Comparison of ENCODE assay signal across 8 cellular contexts in the genomic region with DNA sequence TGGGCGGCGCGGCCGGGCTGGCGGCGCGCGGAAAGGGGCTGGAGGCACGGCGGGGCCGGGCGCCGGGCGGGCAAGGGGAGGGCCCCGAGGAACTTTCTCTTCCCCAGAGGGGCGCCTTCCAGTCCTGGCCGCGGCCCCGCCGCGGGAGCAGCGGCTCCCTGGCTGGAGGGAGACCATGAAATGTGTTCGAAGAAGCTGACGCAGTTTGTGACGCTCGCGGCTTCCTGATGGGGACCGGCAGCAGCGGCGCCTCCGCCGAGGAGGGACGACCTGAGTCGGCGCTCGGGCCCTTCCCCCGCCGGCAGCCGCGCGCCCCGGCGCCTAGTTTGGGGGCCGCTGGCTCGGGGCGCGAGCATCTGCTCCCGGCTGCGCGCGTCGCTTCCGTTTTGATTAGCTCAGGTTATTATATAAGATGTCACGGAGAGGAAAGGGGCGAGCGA. TPM values are rescaled to one million over a fixed set of nuclear protein-coding genes. Genes with fewer than 3 reads are reported as not detected.
DNase-seq lines count a peak whose midpoint lies in the region; ATAC-seq and TF ChIP-seq lines count a peak whose summit lies in the region.

No MANE protein-coding gene starts in this region.

- H3K79me2 ChIP-seq in SK-N-SH (ENCODE audit: insufficient read depth): peaks cover 49% of the 10 kb centered on the region

- H3K9ac ChIP-seq in SK-N-SH (peak overlapping the region; percentile 90), adipocyte (ENCODE audit: low read length) (peak overlapping the region; percentile 89)

- no peaks in the 10 kb centered on the region for H3K36me3 ChIP-seq in CD8-positive, alpha-beta memory T cell (ENCODE audit: insufficient read depth, low read length)
- H3K36me3 ChIP-seq in SK-N-SH (replicated peaks in 1 of 2; ENCODE audit: control insufficient read depth in 1 of 2, insufficient read depth in 2 of 2, low read length in 1 of 2): no peaks in the 10 kb centered on the region
- no peaks in the 10 kb centered on the region for H3K36me3 ChIP-seq in adipocyte (ENCODE audit: control insufficient read depth, insufficient read depth, low read length, severe bottlenecking)

- no peaks in the 10 kb centered on the region; the same call in 1 of the 2 replicates for H4K20me1 ChIP-seq in SK-N-SH (ENCODE audit: insufficient read depth)

- peaks cover 51 to 74% (median 61%) of the 10 kb centered on the region in 3 donors for H3K4me1 Mint-ChIP-seq in CD8-positive, alpha-beta memory T cell
- peaks cover 5% of the 10 kb centered on the region for H3K4me1 Mint-ChIP-seq in progenitor cell of endocrine pancreas (ENCODE audit: low read depth)

- peak overlapping the region; percentile 88 to 94 (median 91) for H3K4me3 Mint-ChIP-seq in CD8-positive, alpha-beta memory T cell
- H3K4me3 Mint-ChIP-seq in progenitor cell of endocrine pancreas (ENCODE audit: low read depth): peak overlapping the region; percentile 82

- peak overlapping the region; percentile 87 for H3K4me2 ChIP-seq in SK-N-SH

- peaks cover 36% of the 10 kb centered on the region for H3K4me1 ChIP-seq in CD8-positive, alpha-beta memory T cell (ENCODE audit: insufficient read depth, low read length)
- H3K4me1 ChIP-seq in SK-N-SH (ENCODE audit: control insufficient read depth in 1 of 2, insufficient read depth in 2 of 2, low read depth in 1 of 2, low read length in 1 of 2) (peaks cover 6% of the 10 kb centered on the region in 2 experiments; a peak in 1 of 4 replicates), adipocyte (ENCODE audit: control insufficient read depth, insufficient read depth, low read length) (peaks cover 7% of the 10 kb centered on the region)

- peak overlapping the region; percentile 61; the same call in 1 of the 2 replicates for H2AFZ ChIP-seq in SK-N-SH (ENCODE audit: low read depth)

- H3K9me3 ChIP-seq in CD8-positive, alpha-beta memory T cell (ENCODE audit: low read length): no peaks in the 10 kb centered on the region
- H3K9me3 ChIP-seq in SK-N-SH (no peaks in the 10 kb centered on the region), adipocyte (ENCODE audit: control insufficient read depth, low read length) (no peaks in the 10 kb centered on the region)

- WGBS in SK-N-SH (ENCODE audit: low lambda C conversion rate): no CpG with 5 or more reads among the region's 56 CpGs

- peaks cover 0 to 1% of the 10 kb centered on the region in 2 donors for H3K27me3 Mint-ChIP-seq in CD8-positive, alpha-beta memory T cell
- H3K27me3 Mint-ChIP-seq in progenitor cell of endocrine pancreas: peaks cover 76% of the 10 kb centered on the region

- no peak for TF ChIP-seq RAD21 in SK-N-SH (IDR thresholded peaks at IDR 0.05; ENCODE audit: low read length)

- peaks cover 15% of the 10 kb centered on the region for H3F3A ChIP-seq in SK-N-SH (replicated peaks; ENCODE audit: insufficient read depth)

- TF ChIP-seq EP300 in SK-N-SH (IDR thresholded peaks at IDR 0.05; ENCODE audit: borderline replicate concordance in 1 of 2, low read depth in 1 of 2, low read length in 1 of 2): no peak

- H3K27me3 ChIP-seq in CD8-positive, alpha-beta memory T cell (ENCODE audit: insufficient read depth, low read length, poor library complexity, severe bottlenecking): no peaks in the 10 kb centered on the region
- H3K27me3 ChIP-seq in SK-N-SH (ENCODE audit: insufficient read depth) (no peaks in the 10 kb centered on the region), adipocyte (replicated peaks; ENCODE audit: control insufficient read depth, insufficient read depth, low read length) (no peaks in the 10 kb centered on the region)

- peak; percentile 79 to 93 (median 90) for DNase-seq in CD8-positive, alpha-beta memory T cell
- DNase-seq in SK-N-SH: peak; percentile 81
- DNase-seq in adipocyte (ENCODE audit: low read depth): peak; percentile 75
- peak; percentile 81 for DNase-seq in left cardiac atrium
- DNase-seq in progenitor cell of endocrine pancreas (ENCODE audit: low spot score, unreplicated experiment): no peak
- DNase-seq in ureter (ENCODE audit: low spot score): peak; percentile 66

- CTCF ChIA-PET in CD8-positive, alpha-beta memory T cell (lab: Charles Lee): interaction anchor here (0.8 to 3.5 kb wide), 14 partner anchors 8 to 217 kb away, joined by 3 to 21 read pairs (median 4); a partner anchor contains a TSS
- CTCF ChIA-PET in SK-N-SH (lab: Yijun Ruan, JAX): interaction anchor here (0.6 to 1.4 kb wide), 4 partner anchors 84 to 252 kb away, joined by 3 to 7 read pairs (median 4); no protein-coding TSS in a partner anchor

- H3K27ac Mint-ChIP-seq in CD8-positive, alpha-beta memory T cell: peak overlapping the region; percentile 96 to 99 (median 98)
- peak overlapping the region; percentile 66 for H3K27ac Mint-ChIP-seq in progenitor cell of endocrine pancreas

- H3K9me2 ChIP-seq in SK-N-SH: no peaks in the 10 kb centered on the region

- peak overlapping the region; percentile 91 for H3K27ac ChIP-seq in CD8-positive, alpha-beta memory T cell (ENCODE audit: low read depth, low read length)
- H3K27ac ChIP-seq in SK-N-SH (ENCODE audit: low read depth in 2 of 2, low read length in 1 of 2): peak overlapping the region; percentile 53 to 82

- peak; percentile 47 for ATAC-seq in GM19372 (IDR thresholded peaks at IDR 0.05; ENCODE audit: low read depth, unreplicated experiment)
- peak; percentile 43 for ATAC-seq in HG03520 (IDR thresholded peaks at IDR 0.05; ENCODE audit: unreplicated experiment)
- ATAC-seq in left cardiac atrium: peak; percentile 64 to 73

- peaks cover 3 to 8% (median 7%) of the 10 kb centered on the region in 3 donors for H3K36me3 Mint-ChIP-seq in CD8-positive, alpha-beta memory T cell
- no peaks in the 10 kb centered on the region for H3K36me3 Mint-ChIP-seq in progenitor cell of endocrine pancreas (ENCODE audit: insufficient read depth)

- no peaks in the 10 kb centered on the region for H3K9me3 Mint-ChIP-seq in CD8-positive, alpha-beta memory T cell
- H3K9me3 Mint-ChIP-seq in progenitor cell of endocrine pancreas (ENCODE audit: low read depth): no peaks in the 10 kb centered on the region

- POLR2A ChIA-PET in CD8-positive, alpha-beta memory T cell (lab: Charles Lee): interaction anchor here (0.5 to 3.2 kb wide), 27 partner anchors 9 to 1749 kb away, joined by 3 to 52 read pairs (median 4); a partner anchor contains a TSS
- POLR2A ChIA-PET in SK-N-SH (lab: Yijun Ruan, JAX): no interaction called here

- TF ChIP-seq CTCF in SK-N-SH (IDR thresholded peaks at IDR 0.05) (no peak), progenitor cell of endocrine pancreas (IDR thresholded peaks at IDR 0.05; ENCODE audit: unreplicated experiment) (no peak)

- peak overlapping the region; percentile 71 for H3K4me3 ChIP-seq in CD8-positive, alpha-beta memory T cell (ENCODE audit: low read length)
- H3K4me3 ChIP-seq in SK-N-SH (ENCODE audit: low read depth in 2 of 2, low read length in 1 of 2) (peak overlapping the region; percentile 81 to 84), adipocyte (ENCODE audit: low read length) (peak overlapping the region; percentile 90)

- intact Hi-C loops in left cardiac atrium (cut with DNase I): loop anchor here in 1 of 2 donors (5.0 to 10.0 kb wide), 3 partner anchors 62 to 248 kb away; a partner anchor contains a TSS

TF ChIP-seq in SK-N-SH, 30 proteins besides CTCF, POLR2A, EP300 and RAD21:
- TF ChIP-seq TAF1 (IDR thresholded peaks at IDR 0.05; ENCODE audit: borderline replicate concordance, low read depth, low read length) (peak; percentile 40; the same call in 1 of the 2 replicates), SMC3 (IDR thresholded peaks at IDR 0.05; ENCODE audit: low read depth, low read length) (no peak)

RNA-seq across cellular contexts. Expression of a gene that starts 57.2 kb away (rescaled TPM):
- total RNA-seq in CD8-positive, alpha-beta memory T cell: 10 to 100 TPM; 57.0 to 58.0 TPM
- polyA plus RNA-seq in CD8-positive, alpha-beta memory T cell: 68.4 TPM
- polyA plus RNA-seq in SK-N-SH (2012; rRNA removed): 14.5 and 15.2 TPM in 2 replicates
- 19.3 and 23.3 TPM in 2 replicates for polyA plus RNA-seq in SK-N-SH (2012; cell fraction: cytosol; rRNA removed)
- 5.2 and 9.4 TPM in 2 replicates for polyA plus RNA-seq in SK-N-SH (2012; cell fraction: nucleus; rRNA removed)
- total RNA-seq in left cardiac atrium (10 to 100 TPM; 46.3 to 55.6 TPM), progenitor cell of endocrine pancreas (19.2 and 19.4 TPM in 2 replicates), ureter (46.3 TPM)
